1 cellular context compared by ENCODE assay signal in genomic region chr1:11061652-11062365, GRCh38.
TF ChIP-seq lines count a peak whose summit lies in the region.

No MANE protein-coding gene starts in this region.

TF ChIP-seq in GM23338, 12 proteins besides CTCF, POLR2A, EP300 and RAD21:
- TF ChIP-seq CREB1 (CRISPR knock-in tag; IDR thresholded peaks at IDR 0.05; ENCODE audit: low read depth) (no peak), JUNB (IDR thresholded peaks at IDR 0.05; ENCODE audit: unreplicated experiment) (no peak), REST (IDR thresholded peaks at IDR 0.05; ENCODE audit: unreplicated experiment) (no peak), ZNF331 (CRISPR knock-in tag; IDR thresholded peaks at IDR 0.05; ENCODE audit: low read depth) (no peak), EZH2phosphoT487 (IDR thresholded peaks at IDR 0.05; ENCODE audit: unreplicated experiment) (no peak), POLR2AphosphoS5 (IDR thresholded peaks at IDR 0.05; ENCODE audit: low read depth) (no peak), ZNF462 (CRISPR knock-in tag; IDR thresholded peaks at IDR 0.05) (no peak), ZNF114 (CRISPR knock-in tag; IDR thresholded peaks at IDR 0.05) (no peak), STAT1 (IDR thresholded peaks at IDR 0.05; ENCODE audit: unreplicated experiment) (no peak), ETS1 (IDR thresholded peaks at IDR 0.05) (no peak), EZH2 (IDR thresholded peaks at IDR 0.05; ENCODE audit: low read depth, unreplicated experiment) (no peak), NANOG (IDR thresholded peaks at IDR 0.05; ENCODE audit: borderline replicate concordance) (no peak)
